Comparison of ENCODE assay signal across 9 cellular contexts in genomic region chr10:37754538-37755323, GRCh38.
DNase-seq lines count a peak whose midpoint lies in the region; ATAC-seq and TF ChIP-seq lines count a peak whose summit lies in the region.
"Had no signal": no experiment of that assay in that cellular context is flagged by ENCODE, and none has a peak within 500 bp of the region (broad histone marks: within the 10 kb centered on the region; RNA-seq: fewer than 3 reads in every experiment).

No MANE protein-coding gene starts in this region.

- 9 to 15% methylated on average over 2 of the region's 2 CpGs for WGBS in heart right ventricle, 2 donors

- no peaks in the 10 kb centered on the region for H3K36me3 ChIP-seq in H7 (replicated peaks; ENCODE audit: control insufficient read depth, insufficient read depth, low read length)
- no peaks in the 10 kb centered on the region for H3K36me3 ChIP-seq in OCI-LY1 (ENCODE audit: insufficient read depth, low read length)
- no peaks in the 10 kb centered on the region for H3K36me3 ChIP-seq in heart right ventricle
- no peaks in the 10 kb centered on the region for H3K36me3 ChIP-seq in uterus
- H3K36me3 ChIP-seq: cardiac muscle cell had no signal

- no peaks in the 10 kb centered on the region for H3K79me2 ChIP-seq in OCI-LY1 (ENCODE audit: insufficient read depth, low read length)

- TF ChIP-seq CTCF in OCI-LY1 (IDR thresholded peaks at IDR 0.05; ENCODE audit: low read length) (peak; percentile 72), heart right ventricle (IDR thresholded peaks at IDR 0.05) (peak in 8 of 9 donors; percentile 28 to 68 (median 60)), uterus (IDR thresholded peaks at IDR 0.05) (no peak)

- no peaks in the 10 kb centered on the region for H4K20me1 ChIP-seq in OCI-LY1 (ENCODE audit: insufficient read depth, low read length)

- H2AFZ ChIP-seq in OCI-LY1 (ENCODE audit: low read length): no peak overlapping the region

- no peak overlapping the region for H3K4me2 ChIP-seq in OCI-LY1 (ENCODE audit: low read length)

- no peak overlapping the region for H3K4me3 ChIP-seq in H7 (ENCODE audit: insufficient read depth, low read depth, low read length)
- H3K4me3 ChIP-seq in OCI-LY1 (ENCODE audit: low read depth, low read length, poor library complexity, severe bottlenecking): no peak overlapping the region
- H3K4me3 ChIP-seq in heart right ventricle: no peak overlapping the region
- no peak overlapping the region for H3K4me3 ChIP-seq in uterus
- H3K4me3 ChIP-seq: cardiac muscle cell had no signal

- no peak overlapping the region for H3K27ac ChIP-seq in OCI-LY1 (ENCODE audit: low read depth, low read length, poor library complexity, severe bottlenecking)
- H3K27ac ChIP-seq in heart right ventricle: no peak overlapping the region
- no peak overlapping the region for H3K27ac ChIP-seq in uterus
- H3K27ac ChIP-seq: cardiac muscle cell had no signal

- H3K9ac ChIP-seq in OCI-LY1 (ENCODE audit: low read length): no peak overlapping the region

- peak; percentile 3 for DNase-seq in COLO829 (ENCODE audit: low spot score)
- peak; percentile 8 for DNase-seq in H7
- DNase-seq in heart right ventricle: peak in 1 of 2 donors; percentile 18
- no peak for DNase-seq in uterus
- no peak for DNase-seq in NCI-H187 (lab: John Stamatoyannopoulos, UW)
- no peak for DNase-seq in glomerular visceral epithelial cell (ENCODE audit: extremely low spot score)
- DNase-seq in NCI-H446 treated with DMSO at 0.1 percent for 48 hours (lab: John Stamatoyannopoulos, UW): no peak

- no peaks in the 10 kb centered on the region for H3K4me1 ChIP-seq in OCI-LY1 (ENCODE audit: insufficient read depth, low read length, severe bottlenecking)
- H3K4me1 ChIP-seq in heart right ventricle: no peaks in the 10 kb centered on the region
- H3K4me1 ChIP-seq in uterus: no peaks in the 10 kb centered on the region

- intact Hi-C loops in heart right ventricle (cut with DNase I): loop anchor here in 7 of 10 donors (5.0 to 10.0 kb wide), 4 partner anchors 230 to 850 kb away; no protein-coding TSS in a partner anchor
- intact Hi-C loops in uterus (cut with DNase I; ENCODE audit: low total_unique reads): no loop called here

- TF ChIP-seq POLR2A in uterus (IDR thresholded peaks at IDR 0.05): no peak

- no peaks in the 10 kb centered on the region for H3F3A ChIP-seq in OCI-LY1 (ENCODE audit: insufficient read depth, low read length)

- H3K27me3 ChIP-seq in H7 (ENCODE audit: control insufficient read depth, insufficient read depth, low read length) (no peaks in the 10 kb centered on the region), OCI-LY1 (ENCODE audit: insufficient read depth, low read length) (no peaks in the 10 kb centered on the region), heart right ventricle (no peaks in the 10 kb centered on the region), uterus (no peaks in the 10 kb centered on the region)
- H3K27me3 ChIP-seq: cardiac muscle cell had no signal

- ATAC-seq in heart right ventricle: peak in 7 of 8 donors; percentile 34 to 86 (median 62)

- no peaks in the 10 kb centered on the region for H3K9me2 ChIP-seq in OCI-LY1 (ENCODE audit: low read depth, low read length)

- H3K9me3 ChIP-seq in OCI-LY1 (ENCODE audit: low read length) (no peaks in the 10 kb centered on the region), heart right ventricle (peaks cover 0 to 8% (median 0%) of the 10 kb centered on the region in 11 donors), uterus (no peaks in the 10 kb centered on the region)

Comparison
In these comparisons a context has a peak if more than half of its experiments do, and no peak if none do; other contexts are left out.
1. DNase-seq: peak in COLO829 (single experiment) and H7 (single experiment); none in uterus (0 of 2), NCI-H187 (0 of 2), glomerular visceral epithelial cell (single experiment) and NCI-H446 treated with DMSO at 0.1 percent for 48 hours (single experiment).
2. CTCF ChIP-seq: peak in OCI-LY1 (single experiment) and heart right ventricle (8 of 9); none in uterus (0 of 4).